In genomic region chr3:172626241-172626640, GRCh38 we compare ENCODE assay signal across 17 cellular contexts.
DNase-seq lines count a peak whose midpoint lies in the region; ATAC-seq and TF ChIP-seq lines count a peak whose summit lies in the region.
"Had no signal": no experiment of that assay in that cellular context is flagged by ENCODE, and none has a peak within 500 bp of the region (broad histone marks: within the 10 kb centered on the region; RNA-seq: fewer than 3 reads in every experiment).

No MANE protein-coding gene starts in this region.

- peaks cover 19% of the 10 kb centered on the region for H3K36me3 ChIP-seq in MG63
- H3K36me3 ChIP-seq: ascending aorta; BLaER1 treated with 17β-estradiol and CSF1 and Interleukin-3, amounts not matched to agents 10 nM and 100 nM had no signal

- H3K4me1 Mint-ChIP-seq in CD14-positive monocyte = peaks cover 31% of the 10 kb centered on the region

- H3K4me3 Mint-ChIP-seq in CD14-positive monocyte = no peak overlapping the region
- H3K4me3 Mint-ChIP-seq: activated CD8-positive, alpha-beta T cell treated with anti-CD3 and anti-CD28 coated beads for 36 hours; effector memory CD8-positive, alpha-beta T cell had no signal

- DNase-seq in CD14-positive monocyte (ENCODE audit: low spot score) = no peak
- DNase-seq in MG63 = peak; percentile 79
- DNase-seq in cardiac fibroblast (ENCODE audit: low read depth in 2 of 2) = peak; percentile 74 to 88
- DNase-seq in kidney glomerular epithelial cell (lab: John Stamatoyannopoulos, UW) = peak; percentile 20
- no peak for DNase-seq in NCI-H510A treated with DMSO at 0.1 percent for 48 hours (lab: John Stamatoyannopoulos, UW)
- no peak for DNase-seq in GM13977 (ENCODE audit: low spot score)
- DNase-seq in activated naive CD4-positive, alpha-beta T cell treated with anti-CD3 and anti-CD28 coated beads, Interleukin-2, amount 50 U/mL, for 72 hours (ENCODE audit: low spot score in 2 of 2) = no peak
- no peak for DNase-seq in NCI-H69 (lab: John Stamatoyannopoulos, UW)
- DNase-seq: activated CD8-positive, alpha-beta T cell treated with anti-CD3 and anti-CD28 coated beads for 36 hours; effector memory CD8-positive, alpha-beta T cell; left cardiac atrium; NCI-H1048; NCI-H2171 treated with DMSO at 0.1 percent for 48 hours; posterior cingulate gyrus had no signal

- peak overlapping the region in 5 of 7 donors; percentile 91 to 95 (median 94) for H3K27ac Mint-ChIP-seq in CD14-positive monocyte
- H3K27ac Mint-ChIP-seq in activated naive CD4-positive, alpha-beta T cell treated with anti-CD3 and anti-CD28 coated beads, Interleukin-2, amount 50 U/mL, for 72 hours = no peak overlapping the region
- H3K27ac Mint-ChIP-seq: activated CD8-positive, alpha-beta T cell treated with anti-CD3 and anti-CD28 coated beads for 36 hours; activated T-helper 2 cell treated with anti-CD3 and anti-CD28 coated beads, Interferon-gamma antibody, Interleukin-2, Interleukin-4, amounts not matched to agents 10 μg/mL and 5 μg/mL and 100 μg/mL, durations not matched to agents 14 hours and 24 hours and 36 hours; effector memory CD8-positive, alpha-beta T cell had no signal

- H3K4me3 ChIP-seq in MG63 (no peak overlapping the region), cardiac fibroblast (replicated peaks in 1 of 2; ENCODE audit: low read depth in 2 of 2, low read length in 2 of 2) (no peak overlapping the region)
- H3K4me3 ChIP-seq: ascending aorta; BLaER1 treated with 17β-estradiol and CSF1 and Interleukin-3, amounts not matched to agents 10 nM and 100 nM had no signal

- H3K9me3 Mint-ChIP-seq in CD14-positive monocyte = no peaks in the 10 kb centered on the region
- no peaks in the 10 kb centered on the region for H3K9me3 Mint-ChIP-seq in activated naive CD4-positive, alpha-beta T cell treated with anti-CD3 and anti-CD28 coated beads, Interleukin-2, amount 50 U/mL, for 72 hours
- H3K9me3 Mint-ChIP-seq: activated CD8-positive, alpha-beta T cell treated with anti-CD3 and anti-CD28 coated beads for 36 hours; activated T-helper 2 cell treated with anti-CD3 and anti-CD28 coated beads, Interferon-gamma antibody, Interleukin-2, Interleukin-4, amounts not matched to agents 10 μg/mL and 5 μg/mL and 100 μg/mL, durations not matched to agents 14 hours and 24 hours and 36 hours; effector memory CD8-positive, alpha-beta T cell had no signal

- H3K27me3 Mint-ChIP-seq in CD14-positive monocyte (ENCODE audit: low read depth in 3 of 3) = peaks cover 0 to 8% (median 0%) of the 10 kb centered on the region in 3 donors
- H3K27me3 Mint-ChIP-seq: effector memory CD8-positive, alpha-beta T cell had no signal

- no peak for TF ChIP-seq CTCF in CD14-positive monocyte (IDR thresholded peaks at IDR 0.05)
- no peak for TF ChIP-seq CTCF in cardiac fibroblast (IDR thresholded peaks at IDR 0.05; ENCODE audit: low read depth, low read length)
- no peak for TF ChIP-seq CTCF in GM13977 (IDR thresholded peaks at IDR 0.05; ENCODE audit: extremely low read depth, insufficient read depth, missing control alignments)

- ATAC-seq in activated naive CD4-positive, alpha-beta T cell treated with anti-CD3 and anti-CD28 coated beads, Interleukin-2, amount 50 U/mL, for 72 hours = no peak
- ATAC-seq: activated CD8-positive, alpha-beta T cell treated with anti-CD3 and anti-CD28 coated beads for 36 hours; effector memory CD8-positive, alpha-beta T cell had no signal

- H3K27me3 ChIP-seq in MG63 = no peaks in the 10 kb centered on the region
- H3K27me3 ChIP-seq: ascending aorta; BLaER1 treated with 17β-estradiol and CSF1 and Interleukin-3, amounts not matched to agents 10 nM and 100 nM had no signal

- H3K9me3 ChIP-seq in MG63 = 0 out of 2 replicates have a peak, but pooled peaks cover 2% of the 10 kb centered on the region
- H3K9me3 ChIP-seq: ascending aorta had no signal

- intact Hi-C loops in CD14-positive monocyte (cut with micrococcal nuclease) = no loop called here

- in situ Hi-C loops in GM13977 (cut with MboI; ENCODE audit: low pct_unique_long_range_greater_than_20kb, low sequenced_read_pairs, unreplicated experiment) = no loop called here

- peaks cover 9 to 10% of the 10 kb centered on the region in 2 donors for H3K36me3 Mint-ChIP-seq in CD14-positive monocyte
- no peaks in the 10 kb centered on the region for H3K36me3 Mint-ChIP-seq in activated naive CD4-positive, alpha-beta T cell treated with anti-CD3 and anti-CD28 coated beads, Interleukin-2, amount 50 U/mL, for 72 hours

Comparison
In these comparisons a context has a peak if more than half of its experiments do, and no peak if none do; other contexts are left out.
1. DNase-seq: peak in MG63 (single experiment), cardiac fibroblast (2 of 2) and kidney glomerular epithelial cell (single experiment); none in CD14-positive monocyte (single experiment), NCI-H510A treated with DMSO at 0.1 percent for 48 hours (single experiment), GM13977 (single experiment), activated naive CD4-positive, alpha-beta T cell treated with anti-CD3 and anti-CD28 coated beads, Interleukin-2, amount 50 U/mL, for 72 hours (0 of 2) and NCI-H69 (single experiment).
2. H3K27ac Mint-ChIP-seq: peak in CD14-positive monocyte (5 of 7); none in activated naive CD4-positive, alpha-beta T cell treated with anti-CD3 and anti-CD28 coated beads, Interleukin-2, amount 50 U/mL, for 72 hours (0 of 2).